In the genomic region with DNA sequence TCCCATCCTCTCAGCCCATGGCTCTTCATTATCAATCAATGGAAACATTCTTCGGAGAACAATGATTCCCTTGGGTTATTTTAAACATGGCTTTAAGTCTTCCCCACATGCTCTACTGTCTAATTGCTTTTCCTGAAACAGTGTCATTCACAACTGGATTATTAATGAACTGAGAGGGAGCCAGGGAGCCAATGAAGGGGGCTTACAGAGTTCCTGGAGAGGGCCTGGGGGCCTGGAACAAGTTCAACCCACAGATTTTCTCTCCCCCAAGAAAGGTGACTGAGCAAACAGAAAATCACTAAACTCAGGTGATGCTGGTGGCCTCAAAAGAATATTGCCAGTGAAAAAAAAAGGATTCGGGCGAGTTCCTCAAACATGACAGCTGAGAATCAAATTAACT, we compare ENCODE assay signal across 13 cellular contexts. TPM values are rescaled to one million over a fixed set of nuclear protein-coding genes. Genes with fewer than 3 reads are reported as not detected.
DNase-seq lines count a peak whose midpoint lies in the region; ATAC-seq, FAIRE-seq and TF ChIP-seq lines count a peak whose summit lies in the region.
"Had no signal": no experiment of that assay in that cellular context is flagged by ENCODE, and none has a peak within 500 bp of the region (broad histone marks: within the 10 kb centered on the region; RNA-seq: fewer than 3 reads in every experiment).

No MANE protein-coding gene starts in this region.

- no peak for ATAC-seq in right lobe of liver
- ATAC-seq in GM12878, result no peak
- no peak for ATAC-seq in naive thymus-derived CD8-positive, alpha-beta T cell
- no peak for ATAC-seq in HG03025 (IDR thresholded peaks at IDR 0.05; ENCODE audit: low FRiP score, unreplicated experiment)
- ATAC-seq: foreskin keratinocyte had no signal

- POLR2A ChIA-PET in GM12878 (lab: Charles Lee), result interaction anchor here (1.0 to 6.4 kb wide), 4 partner anchors 32 to 89 kb away, joined by 3 to 59 read pairs (median 20); no protein-coding TSS in a partner anchor
- POLR2A ChIA-PET in naive thymus-derived CD8-positive, alpha-beta T cell (lab: Charles Lee), result interaction anchor here (0.5 to 5.5 kb wide), 9 partner anchors 14 to 158 kb away, joined by 3 to 105 read pairs (median 10); a partner anchor contains a TSS

- no peak for TF ChIP-seq EP300 in GM12878 (IDR thresholded peaks at IDR 0.05; ENCODE audit: borderline replicate concordance in 1 of 2, control insufficient read depth in 1 of 2, low read depth in 2 of 2, low read length in 2 of 2)

- no peak for TF ChIP-seq POLR2A in right lobe of liver (IDR thresholded peaks at IDR 0.05)
- TF ChIP-seq POLR2A in GM12878 (IDR thresholded peaks at IDR 0.05; ENCODE audit: low read depth, low read length), result no peak
- TF ChIP-seq POLR2A in vagina (IDR thresholded peaks at IDR 0.05), result no peak

- H3K9ac ChIP-seq in liver (ENCODE audit: low read depth in 1 of 2, low read length in 2 of 2), result no peak overlapping the region
- H3K9ac ChIP-seq in GM12878 (ENCODE audit: control insufficient read depth, insufficient read depth, low read length), result peak overlapping the region; percentile 40

- no peaks in the 10 kb centered on the region for H4K20me1 ChIP-seq in GM12878 (ENCODE audit: control insufficient read depth, insufficient read depth)

- RAD21 ChIA-PET in GM12878 (lab: Charles Lee; ENCODE audit: unreplicated experiment), result interaction anchor here (2.0 to 7.6 kb wide), 5 partner anchors 37 to 89 kb away, joined by 5 to 167 read pairs (median 98); no protein-coding TSS in a partner anchor

- SMC1A ChIA-PET in GM12878 (lab: Charles Lee; ENCODE audit: uncharacterized antibody, unreplicated experiment), result interaction anchor here (0.6 to 11.1 kb wide), 8 partner anchors 36 to 1488 kb away, joined by 3 to 187 read pairs (median 10); no protein-coding TSS in a partner anchor

- no peaks in the 10 kb centered on the region for H3K9me3 Mint-ChIP-seq in naive thymus-derived CD8-positive, alpha-beta T cell

- intact Hi-C loops in right lobe of liver (cut with DNase I), result no loop called here
- intact Hi-C loops in GM12878 (cut with micrococcal nuclease; ENCODE audit: unreplicated experiment), result loop anchor here (2.0 kb wide), 1 partner anchor 39 kb away; no protein-coding TSS in a partner anchor
- intact Hi-C loops in vagina (cut with DNase I), result no loop called here

- BruUV-seq in GM12878 (replicated peaks; lab: Mats Ljungman, UMichigan), result no TSS peak

- H3K4me3 ChIP-seq in liver (ENCODE audit: low read depth in 1 of 3, low read length in 3 of 3) (no peak overlapping the region), right lobe of liver (no peak overlapping the region), GM12878 (no peak overlapping the region), vagina (no peak overlapping the region)

- no peak for FAIRE-seq in GM12878 (lab: Jason Lieb, UNC)

- peaks cover 25 to 54% (median 51%) of the 10 kb centered on the region in 4 donors for H3K4me1 Mint-ChIP-seq in naive thymus-derived CD8-positive, alpha-beta T cell

- peaks cover 0 to 7% (median 1%) of the 10 kb centered on the region in 4 donors for H3K27me3 ChIP-seq in liver (ENCODE audit: control insufficient read depth in 4 of 4, insufficient read depth in 4 of 4, low read length in 3 of 4)
- H3K27me3 ChIP-seq in right lobe of liver, result peaks cover 0 to 6% of the 10 kb centered on the region in 2 donors
- no peaks in the 10 kb centered on the region for H3K27me3 ChIP-seq in GM12878 (replicated peaks in 1 of 2; ENCODE audit: control insufficient read depth in 2 of 2, insufficient read depth in 2 of 2, low read length in 1 of 2)
- H3K27me3 ChIP-seq in vagina, result peaks cover 3% of the 10 kb centered on the region
- H3K27me3 ChIP-seq: BE2C had no signal

- H3K36me3 ChIP-seq in liver (ENCODE audit: control insufficient read depth in 4 of 4, insufficient read depth in 3 of 4, low read depth in 1 of 4, low read length in 3 of 4) (no peaks in the 10 kb centered on the region), right lobe of liver (no peaks in the 10 kb centered on the region), GM12878 (ENCODE audit: control insufficient read depth in 2 of 2, insufficient read depth in 2 of 2, low read length in 1 of 2) (no peaks in the 10 kb centered on the region; a peak in 2 of 4 replicates), vagina (no peaks in the 10 kb centered on the region)
- H3K36me3 ChIP-seq: breast epithelium had no signal

- H3K4me2 ChIP-seq in GM12878 (ENCODE audit: control insufficient read depth, insufficient read depth), result peak overlapping the region; percentile 90

- H3K4me1 ChIP-seq in liver (ENCODE audit: control insufficient read depth in 4 of 4, insufficient read depth in 4 of 4, low read length in 3 of 4), result peaks cover 5 to 15% (median 12%) of the 10 kb centered on the region in 4 donors
- H3K4me1 ChIP-seq in right lobe of liver, result peaks cover 0 to 10% (median 0%) of the 10 kb centered on the region in 4 donors
- peaks cover 19% of the 10 kb centered on the region for H3K4me1 ChIP-seq in GM12878 (ENCODE audit: control insufficient read depth, insufficient read depth, low read length)
- peaks cover 33% of the 10 kb centered on the region for H3K4me1 ChIP-seq in vagina
- H3K4me1 ChIP-seq: BE2C, foreskin keratinocyte had no signal

- H3K27me3 Mint-ChIP-seq in naive thymus-derived CD8-positive, alpha-beta T cell, result peaks cover 0 to 2% (median 0%) of the 10 kb centered on the region in 5 donors

- H3K27ac Mint-ChIP-seq in naive thymus-derived CD8-positive, alpha-beta T cell, result peak overlapping the region; percentile 94 to 99 (median 96)

- H3K4me3 Mint-ChIP-seq in naive thymus-derived CD8-positive, alpha-beta T cell, result peak overlapping the region; percentile 82 to 96 (median 89)

- H3K36me3 Mint-ChIP-seq in naive thymus-derived CD8-positive, alpha-beta T cell, result no peaks in the 10 kb centered on the region

- WGBS in liver, result 89% methylated on average over 3 of the region's 3 CpGs
- 78% methylated on average over 2 of the region's 3 CpGs for WGBS in right lobe of liver (ENCODE audit: insufficient coverage, low coverage, low lambda C conversion rate, missing lambda C conversion rate)
- WGBS in GM12878 (ENCODE audit: insufficient coverage, insufficient replicate concordance, low lambda C conversion rate, missing lambda C conversion rate), result 96% methylated on average over 3 of the region's 3 CpGs

- in situ Hi-C loops in GM12878 (cut with MboI) (no loop called here), ACHN (cut with HindIII; ENCODE audit: low pct_ligation_motif_present, low pct_unique_long_range_greater_than_20kb, low sequenced_read_pairs) (no loop called here)

- DNase-seq in right lobe of liver, result no peak
- no peak for DNase-seq in GM12878 (ENCODE audit: low read depth, low spot score)
- no peak for DNase-seq in naive thymus-derived CD8-positive, alpha-beta T cell
- no peak for DNase-seq in vagina (ENCODE audit: extremely low spot score in 2 of 2)
- DNase-seq in hypothalamus (lab: John Stamatoyannopoulos, UW), result no peak
- no peak for DNase-seq in ACHN
- DNase-seq: BE2C, foreskin keratinocyte, NCI-H1694 treated with DMSO at 0.1 percent for 48 hours had no signal

- peak overlapping the region; percentile 37 to 55 for H3K27ac ChIP-seq in liver (ENCODE audit: low read depth in 1 of 2, low read length in 2 of 2)
- peak overlapping the region in 1 of 3 donors; percentile 75 for H3K27ac ChIP-seq in right lobe of liver
- peak overlapping the region; percentile 84 for H3K27ac ChIP-seq in GM12878 (ENCODE audit: control insufficient read depth, insufficient read depth)
- H3K27ac ChIP-seq in vagina, result peak overlapping the region; percentile 54
- H3K27ac ChIP-seq: foreskin keratinocyte, RWPE1 had no signal

- H3K79me2 ChIP-seq in GM12878 (ENCODE audit: control insufficient read depth, insufficient read depth, low read length), result peaks cover 41% of the 10 kb centered on the region

- TF ChIP-seq RAD21 in liver (IDR thresholded peaks at IDR 0.05) (no peak), GM12878 (IDR thresholded peaks at IDR 0.05; ENCODE audit: insufficient read depth, low read depth, low read length) (no peak)

- CTCF ChIA-PET in GM12878 (lab: Yijun Ruan, JAX), result interaction anchor here (0.8 to 6.8 kb wide), 6 partner anchors 23 to 91 kb away, joined by 3 to 91 read pairs (median 28); a partner anchor contains a TSS

- no peaks in the 10 kb centered on the region for H3K9me3 ChIP-seq in liver (ENCODE audit: control insufficient read depth in 4 of 4, low read length in 3 of 4)
- no peaks in the 10 kb centered on the region for H3K9me3 ChIP-seq in right lobe of liver
- H3K9me3 ChIP-seq in GM12878 (replicated peaks; ENCODE audit: control insufficient read depth, insufficient read depth, low read length), result no peaks in the 10 kb centered on the region
- H3K9me3 ChIP-seq in vagina, result no peaks in the 10 kb centered on the region
- H3K9me3 ChIP-seq: BE2C, breast epithelium had no signal

- H2AFZ ChIP-seq in GM12878 (ENCODE audit: control insufficient read depth, low read depth, low read length), result no peak overlapping the region; the same call in 1 of the 2 replicates

- TF ChIP-seq CTCF in liver (IDR thresholded peaks at IDR 0.05; ENCODE audit: low read depth, low read length, missing input control) (no peak), right lobe of liver (IDR thresholded peaks at IDR 0.05) (no peak), GM12878 (IDR thresholded peaks at IDR 0.05 in 2 of 3, conservative IDR thresholded peaks at IDR 0.05 in 1 of 3; ENCODE audit: control insufficient read depth in 2 of 3, extremely low read depth in 1 of 3, insufficient read depth in 1 of 3, low read depth in 3 of 3, low read length in 3 of 3) (no peak), vagina (IDR thresholded peaks at IDR 0.05) (no peak)

RNA-seq across cellular contexts. Expression of a gene that starts 1.3 kb away (rescaled TPM):
- total RNA-seq in liver (1 to 10 TPM in 1 of 2 donors, under 1 TPM in 1; 0.84 to 5.7 TPM), right lobe of liver (1 to 10 TPM in 5 of 6 experiments, under 1 TPM in 1; 0.62 to 4.0 (median 2.3) TPM), GM12878 (2014; rRNA removed) (81.0 and 83.9 TPM in 2 replicates), GM12878 (2014; rRNA removed; fragmentation: Illumina TruSeq; extraction: Trizol) (63.2 and 66.5 TPM in 2 replicates), GM12878 (2021) (89.9 and 90.2 TPM in 2 replicates), vagina (6.4 TPM)
- polyA plus RNA-seq in liver (1 to 10 TPM in 1 of 2 donors, under 1 TPM in 1; 0.97 to 1.4 TPM), GM12878 (2011; rRNA removed) (48.4 and 66.8 TPM in 2 replicates), GM12878 (2014; fragmentation: Illumina TruSeq; extraction: Trizol) (54.4 and 64.6 TPM in 2 replicates), GM12878 (2014; fragmentation: Nextera tagmentation; extraction: Ambion mirVana) (10 to 100 TPM; 13.4 to 14.2 TPM), GM12878 (2014; rRNA removed) (61.4 and 61.5 TPM in 2 replicates), GM12878 (2016; fragmentation: Nextera tagmentation; extraction: Ambion mirVana) (10 to 100 TPM; 72.2 to 77.5 TPM)
- total RNA-seq in GM12878 (2013; cell fraction: nucleolus; rRNA removed), result 41.2 and 47.8 TPM in 2 replicates
- polyA plus RNA-seq in GM12878 (2011; ENCODE audit: low read depth), result 42.7 TPM
- 71.6 and 82.8 TPM in 2 replicates for polyA plus RNA-seq in GM12878 (2011; cell fraction: cytosol; rRNA removed)
- polyA plus RNA-seq in GM12878 (2011; cell fraction: nucleus; rRNA removed), result 64.3 and 67.1 TPM in 2 replicates
- polyA plus RNA-seq in GM12878 (2012), result 56.6 and 60.9 TPM in 2 replicates
- polyA minus RNA-seq in GM12878 (2011; rRNA and poly(A)+ RNA removed), result 111 and 162 TPM in 2 replicates
- 42.0 and 46.7 TPM in 2 replicates for polyA minus RNA-seq in GM12878 (2011; cell fraction: cytosol; rRNA and poly(A)+ RNA removed)
- polyA minus RNA-seq in GM12878 (2011; cell fraction: nucleus; rRNA and poly(A)+ RNA removed), result 13.7 and 24.2 TPM in 2 replicates
- 10 to 100 TPM; 31.4 to 33.6 TPM for total RNA-seq in naive thymus-derived CD8-positive, alpha-beta T cell
- polyA plus RNA-seq in naive thymus-derived CD8-positive, alpha-beta T cell, result 10 to 100 TPM in 2 of 3 donors, 1 to 10 TPM in 1; 9.7 to 15.6 (median 13.4) TPM
- total RNA-seq: foreskin keratinocyte had no signal
- polyA plus RNA-seq: foreskin keratinocyte had no signal

RNA-seq across cellular contexts. Expression of a gene that starts 56.0 kb away (rescaled TPM):
- total RNA-seq in liver (1 to 10 TPM; 5.0 to 5.4 TPM), right lobe of liver (1 to 10 TPM; 3.0 to 5.6 (median 3.7) TPM), GM12878 (2014; rRNA removed) (8.1 and 9.4 TPM in 2 replicates), GM12878 (2014; rRNA removed; fragmentation: Illumina TruSeq; extraction: Trizol) (6.0 and 6.2 TPM in 2 replicates), GM12878 (2021) (8.6 and 8.9 TPM in 2 replicates), vagina (18.4 TPM)
- polyA plus RNA-seq in liver (1 to 10 TPM; 1.9 to 2.9 TPM), GM12878 (2011; rRNA removed) (12.2 and 14.7 TPM in 2 replicates), GM12878 (2014; fragmentation: Illumina TruSeq; extraction: Trizol) (7.0 and 7.4 TPM in 2 replicates), GM12878 (2014; fragmentation: Nextera tagmentation; extraction: Ambion mirVana) (1 to 10 TPM in 1 of 2 experiments, under 1 TPM in 1; 0.52 to 1.7 TPM), GM12878 (2014; rRNA removed) (10.7 and 10.9 TPM in 2 replicates), GM12878 (2016; fragmentation: Nextera tagmentation; extraction: Ambion mirVana) (10 to 100 TPM in 1 of 2 experiments, 1 to 10 TPM in 1; 9.0 to 12.7 TPM)
- total RNA-seq in GM12878 (2013; cell fraction: nucleolus; rRNA removed), result 26.0 and 28.3 TPM in 2 replicates
- 3.8 TPM for polyA plus RNA-seq in GM12878 (2011; ENCODE audit: low read depth)
- polyA plus RNA-seq in GM12878 (2011; cell fraction: cytosol; rRNA removed), result 11.3 and 14.7 TPM in 2 replicates
- 35.6 and 39.5 TPM in 2 replicates for polyA plus RNA-seq in GM12878 (2011; cell fraction: nucleus; rRNA removed)
- 4.6 and 4.9 TPM in 2 replicates for polyA plus RNA-seq in GM12878 (2012)
- polyA minus RNA-seq in GM12878 (2011; rRNA and poly(A)+ RNA removed), result 9.6 and 11.8 TPM in 2 replicates
- polyA minus RNA-seq in GM12878 (2011; cell fraction: cytosol; rRNA and poly(A)+ RNA removed), result 4.1 and 4.4 TPM in 2 replicates
- polyA minus RNA-seq in GM12878 (2011; cell fraction: nucleus; rRNA and poly(A)+ RNA removed), result 11.4 and 12.9 TPM in 2 replicates
- 10 to 100 TPM; 20.7 to 21.8 TPM for total RNA-seq in naive thymus-derived CD8-positive, alpha-beta T cell
- polyA plus RNA-seq in naive thymus-derived CD8-positive, alpha-beta T cell, result 10 to 100 TPM in 2 of 3 donors, 1 to 10 TPM in 1; 8.8 to 10.3 (median 10.2) TPM
